8 cellular contexts compared by ENCODE assay signal in genomic region chr1:46442317-46443161, GRCh38. TPM values are rescaled to one million over a fixed set of nuclear protein-coding genes. Genes with fewer than 3 reads are reported as not detected.
A peak's percentile ranks its signal among the peaks of the same experiment; 100 is the strongest.
DNase-seq lines count a peak whose midpoint lies in the region; ATAC-seq and TF ChIP-seq lines count a peak whose summit lies in the region.

No MANE protein-coding gene starts in this region.

- H4K20me1 ChIP-seq in SU-DHL-6 (ENCODE audit: low read depth, low read length): no peaks in the 10 kb centered on the region

- DNase-seq in DMS153 (lab: John Stamatoyannopoulos, UW): peak; percentile 55
- peak; percentile 44 for DNase-seq in LNCaP clone FGC (ENCODE audit: low read depth)
- peak; percentile 83 for DNase-seq in adipocyte (ENCODE audit: low read depth)
- peak; percentile 85 for DNase-seq in right atrium auricular region (ENCODE audit: low spot score)
- DNase-seq in pulmonary artery endothelial cell (ENCODE audit: low read depth, low spot score): peak; percentile 27
- DNase-seq in vagina (ENCODE audit: extremely low spot score in 2 of 2): no peak

- H3K36me3 ChIP-seq in SU-DHL-6 (ENCODE audit: low read length) (no peaks in the 10 kb centered on the region), adipocyte (ENCODE audit: control insufficient read depth, insufficient read depth, low read length, severe bottlenecking) (no peaks in the 10 kb centered on the region), right atrium auricular region (no peaks in the 10 kb centered on the region), vagina (no peaks in the 10 kb centered on the region)

- TF ChIP-seq CTCF in LNCaP clone FGC (IDR thresholded peaks at IDR 0.05; ENCODE audit: control insufficient read depth, extremely low read depth, insufficient read depth): peak; percentile 70
- TF ChIP-seq CTCF in SU-DHL-6 (IDR thresholded peaks at IDR 0.05; ENCODE audit: insufficient read depth, low read length, poor library complexity, severe bottlenecking): peak; percentile 90
- peak; percentile 92 to 93 for TF ChIP-seq CTCF in right atrium auricular region (IDR thresholded peaks at IDR 0.05)
- peak; percentile 22 to 67 (median 56) for TF ChIP-seq CTCF in vagina (IDR thresholded peaks at IDR 0.05)

- H3K9ac ChIP-seq in SU-DHL-6 (ENCODE audit: low read length) (0 out of 2 replicates have a peak overlapping the region, but pooled peaks have one; percentile 9), adipocyte (ENCODE audit: low read length) (peak overlapping the region; percentile 61)

- TF ChIP-seq POLR2A in vagina (IDR thresholded peaks at IDR 0.05): no peak

- H3F3A ChIP-seq in SU-DHL-6 (ENCODE audit: insufficient read depth): no peaks in the 10 kb centered on the region

- no peaks in the 10 kb centered on the region for H3K27me3 ChIP-seq in SU-DHL-6 (ENCODE audit: low read length)
- peaks cover 43% of the 10 kb centered on the region for H3K27me3 ChIP-seq in adipocyte (replicated peaks; ENCODE audit: control insufficient read depth, insufficient read depth, low read length)
- H3K27me3 ChIP-seq in right atrium auricular region: peaks cover 0 to 5% of the 10 kb centered on the region in 2 donors
- H3K27me3 ChIP-seq in vagina: no peaks in the 10 kb centered on the region

- ATAC-seq in GM21717 (IDR thresholded peaks at IDR 0.05; ENCODE audit: unreplicated experiment): peak; percentile 57

- H3K4me3 ChIP-seq in LNCaP clone FGC (ENCODE audit: low read depth, low read length) (no peak overlapping the region), SU-DHL-6 (ENCODE audit: insufficient read depth, low read length, poor library complexity, severe bottlenecking) (no peak overlapping the region), adipocyte (ENCODE audit: low read length) (peak overlapping the region; percentile 74), right atrium auricular region (peak overlapping the region; percentile 23 to 45), vagina (peak overlapping the region; percentile 24 to 32)

- H3K79me2 ChIP-seq in SU-DHL-6 (ENCODE audit: insufficient read depth, low read length): no peaks in the 10 kb centered on the region

- intact Hi-C loops in vagina (cut with DNase I): no loop called here

- no peak overlapping the region for H2AFZ ChIP-seq in SU-DHL-6 (ENCODE audit: low read depth, low read length, severe bottlenecking)

- H3K9me2 ChIP-seq in SU-DHL-6 (replicated peaks; ENCODE audit: insufficient read depth, low read length): no peaks in the 10 kb centered on the region

- H3K4me1 ChIP-seq in adipocyte (ENCODE audit: control insufficient read depth, insufficient read depth, low read length) (peaks cover 7% of the 10 kb centered on the region), right atrium auricular region (peaks cover 0 to 12% of the 10 kb centered on the region in 2 donors), vagina (peaks cover under 1% of the 10 kb centered on the region)

- H3K4me2 ChIP-seq in SU-DHL-6 (ENCODE audit: low read depth, low read length, poor library complexity, severe bottlenecking): peak overlapping the region; percentile 38

- H3K9me3 ChIP-seq in SU-DHL-6 (ENCODE audit: insufficient read depth, low read length) (no peaks in the 10 kb centered on the region), adipocyte (ENCODE audit: control insufficient read depth, low read length) (no peaks in the 10 kb centered on the region), right atrium auricular region (no peaks in the 10 kb centered on the region), vagina (no peaks in the 10 kb centered on the region)

- H3K27ac ChIP-seq in SU-DHL-6 (ENCODE audit: low read depth, low read length): no peak overlapping the region
- H3K27ac ChIP-seq in right atrium auricular region: no peak overlapping the region
- no peak overlapping the region for H3K27ac ChIP-seq in vagina

RNA-seq across cellular contexts. Expression of gene DMBX1, which starts 47.1 kb away (rescaled TPM):
- total RNA-seq in right atrium auricular region (not detected), pulmonary artery endothelial cell (not detected in 2 replicates), vagina (0.25 TPM)

RNA-seq across cellular contexts. Expression of gene FAAH, which starts 48.4 kb away (rescaled TPM):
- 10 to 100 TPM in 1 of 2 donors, 1 to 10 TPM in 1; 6.3 to 10.5 TPM for total RNA-seq in right atrium auricular region
- 0.39 and 0.46 TPM in 2 replicates for total RNA-seq in pulmonary artery endothelial cell
- total RNA-seq in vagina: 38.1 TPM

Comparison
In these comparisons a context has a peak if more than half of its experiments do, and no peak if none do; other contexts are left out.
1. DNase-seq: peak in DMS153 (single experiment), LNCaP clone FGC (single experiment), adipocyte (single experiment), right atrium auricular region (single experiment) and pulmonary artery endothelial cell (single experiment); none in vagina (0 of 2).
2. H3K4me3 ChIP-seq: peak in adipocyte (single experiment), right atrium auricular region (2 of 2) and vagina (2 of 2); none in LNCaP clone FGC (single experiment) and SU-DHL-6 (single experiment).
3. Peak in every context shown above with its lines, with median percentiles within 50 percentile points of each other: CTCF ChIP-seq.